In the genomic region with DNA sequence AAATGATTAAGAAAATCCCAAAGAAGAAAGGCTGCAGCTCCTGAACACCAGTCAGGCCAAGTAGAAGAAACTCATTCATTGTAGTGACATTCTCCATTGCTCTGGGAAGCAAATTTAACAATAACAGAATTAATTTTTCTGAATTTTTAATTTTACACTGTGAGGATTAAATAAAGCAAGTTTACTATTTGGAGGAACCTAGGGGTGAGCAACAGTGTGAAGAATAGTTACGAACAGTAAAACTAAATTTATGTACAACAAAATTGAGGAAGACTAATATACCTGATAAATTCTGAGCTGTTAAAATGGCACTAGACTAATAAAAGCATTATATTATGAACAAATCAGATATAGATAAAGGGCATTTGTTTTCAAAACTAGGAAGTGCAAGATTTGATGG, we compare ENCODE assay signal across 43 cellular contexts. TPM values are rescaled to one million over a fixed set of nuclear protein-coding genes. Genes with fewer than 3 reads are reported as not detected.
"Had no signal": no experiment of that assay in that cellular context is flagged by ENCODE, and none has a peak within 500 bp of the region (broad histone marks: within the 10 kb centered on the region; RNA-seq: fewer than 3 reads in every experiment).

A gene with protein sequence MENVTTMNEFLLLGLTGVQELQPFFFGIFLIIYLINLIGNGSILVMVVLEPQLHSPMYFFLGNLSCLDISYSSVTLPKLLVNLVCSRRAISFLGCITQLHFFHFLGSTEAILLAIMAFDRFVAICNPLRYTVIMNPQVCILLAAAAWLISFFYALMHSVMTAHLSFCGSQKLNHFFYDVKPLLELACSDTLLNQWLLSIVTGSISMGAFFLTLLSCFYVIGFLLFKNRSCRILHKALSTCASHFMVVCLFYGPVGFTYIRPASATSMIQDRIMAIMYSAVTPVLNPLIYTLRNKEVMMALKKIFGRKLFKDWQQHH (minus strand): TSS at position 101 of the 400 bp plus-strand sequence. CDS start 4 bp downstream, at position 97.

- H3K27ac Mint-ChIP-seq: activated naive CD4-positive, alpha-beta T cell treated with anti-CD3 and anti-CD28 coated beads for 36 hours; activated naive CD4-positive, alpha-beta T cell treated with anti-CD3 and anti-CD28 coated beads, Interleukin-2, amount 10 ng/mL, durations not matched to agents 7 days and 5 days; activated naive CD4-positive, alpha-beta T cell treated with anti-CD3 and anti-CD28 coated beads, Interleukin-2, amount 50 U/mL, for 24 hours; activated naive CD4-positive, alpha-beta T cell treated with anti-CD3 and anti-CD28 coated beads, Interleukin-2, amount 50 U/mL, for 72 hours; activated naive CD8-positive, alpha-beta T cell; activated naive CD8-positive, alpha-beta T cell treated with anti-CD3 and anti-CD28 coated beads for 36 hours; activated naive CD8-positive, alpha-beta T cell treated with anti-CD3 and anti-CD28 coated beads, Interleukin-2, amount 10 ng/mL, durations not matched to agents 7 days and 5 days; activated naive CD8-positive, alpha-beta T cell treated with anti-CD3 and anti-CD28 coated beads, Interleukin-2, amount 50 U/mL, for 24 hours; activated T-cell treated with anti-CD3 and anti-CD28 coated beads, Interleukin-2, amount 50 U/mL, for 24 hours; activated T-cell treated with anti-CD3 and anti-CD28 coated beads, Interleukin-2, amount 50 U/mL, for 72 hours; activated T-helper 1 cell treated with anti-CD3 and anti-CD28 coated beads, Interleukin-12 subunit alpha, Interleukin-12 subunit beta, Interleukin-2, Interleukin-4 antibody, amounts not matched to agents 30 ng/mL and 10 ng/mL and 1 ng/mL, durations not matched to agents 14 hours and 24 hours and 36 hours; activated T-helper 17 cell treated with anti-CD3 and anti-CD28 coated beads, Interleukin-2, amount 50 U/mL, for 72 hours; activated T-helper 2 cell treated with anti-CD3 and anti-CD28 coated beads, Interferon-gamma antibody, Interleukin-2, Interleukin-4, amounts not matched to agents 10 μg/mL and 5 μg/mL and 100 μg/mL, durations not matched to agents 14 hours and 24 hours and 36 hours; brain had no signal

- H3K4me3 ChIP-seq: adrenal gland, ascending aorta, body of pancreas, breast epithelium, cardiac muscle cell had no signal

- H3K9me3 ChIP-seq: adrenal gland, ascending aorta, body of pancreas had no signal

- H3K9me3 Mint-ChIP-seq: activated naive CD4-positive, alpha-beta T cell treated with anti-CD3 and anti-CD28 coated beads for 36 hours; activated naive CD4-positive, alpha-beta T cell treated with anti-CD3 and anti-CD28 coated beads, Interleukin-2, amount 10 ng/mL, durations not matched to agents 7 days and 5 days; activated naive CD4-positive, alpha-beta T cell treated with anti-CD3 and anti-CD28 coated beads, Interleukin-2, amount 50 U/mL, for 24 hours; activated naive CD4-positive, alpha-beta T cell treated with anti-CD3 and anti-CD28 coated beads, Interleukin-2, amount 50 U/mL, for 72 hours; activated naive CD8-positive, alpha-beta T cell treated with anti-CD3 and anti-CD28 coated beads for 36 hours; activated naive CD8-positive, alpha-beta T cell treated with anti-CD3 and anti-CD28 coated beads, Interleukin-2, amount 10 ng/mL, durations not matched to agents 7 days and 5 days; activated naive CD8-positive, alpha-beta T cell treated with anti-CD3 and anti-CD28 coated beads, Interleukin-2, amount 50 U/mL, for 24 hours; activated T-cell treated with anti-CD3 and anti-CD28 coated beads, Interleukin-2, amount 50 U/mL, for 24 hours; activated T-cell treated with anti-CD3 and anti-CD28 coated beads, Interleukin-2, amount 50 U/mL, for 4 hours; activated T-cell treated with anti-CD3 and anti-CD28 coated beads, Interleukin-2, amount 50 U/mL, for 72 hours; activated T-helper 1 cell treated with anti-CD3 and anti-CD28 coated beads, Interleukin-12 subunit alpha, Interleukin-12 subunit beta, Interleukin-2, Interleukin-4 antibody, amounts not matched to agents 30 ng/mL and 10 ng/mL and 1 ng/mL, durations not matched to agents 14 hours and 24 hours and 36 hours; activated T-helper 17 cell treated with anti-CD3 and anti-CD28 coated beads, Interleukin-2, amount 50 U/mL, for 72 hours; activated T-helper 2 cell treated with anti-CD3 and anti-CD28 coated beads, Interferon-gamma antibody, Interleukin-2, Interleukin-4, amounts not matched to agents 10 μg/mL and 5 μg/mL and 100 μg/mL, durations not matched to agents 14 hours and 24 hours and 36 hours; brain; central memory CD8-positive, alpha-beta T cell had no signal

- DNase-seq: activated effector memory CD4-positive, alpha-beta T cell treated with anti-CD3 and anti-CD28 coated beads, Interleukin-2, amount 50 U/mL, for 16 hours; activated effector memory CD4-positive, alpha-beta T cell treated with Interleukin-2 at 50 U/mL for 16 hours; activated gamma-delta T cell; activated gamma-delta T cell treated with Interleukin-2 at 50 U/mL for 16 hours; activated naive CD4-positive, alpha-beta T cell; activated naive CD4-positive, alpha-beta T cell treated with anti-CD3 and anti-CD28 coated beads for 36 hours; activated naive CD4-positive, alpha-beta T cell treated with anti-CD3 and anti-CD28 coated beads, Interleukin-2, amount 10 ng/mL, durations not matched to agents 7 days and 5 days; activated naive CD4-positive, alpha-beta T cell treated with anti-CD3 and anti-CD28 coated beads, Interleukin-2, amount 50 U/mL, for 16 hours; activated naive CD4-positive, alpha-beta T cell treated with Interleukin-2 at 50 U/mL for 16 hours; activated naive CD8-positive, alpha-beta T cell treated with anti-CD3 and anti-CD28 coated beads for 36 hours; activated naive CD8-positive, alpha-beta T cell treated with anti-CD3 and anti-CD28 coated beads, Interleukin-2, amount 10 ng/mL, durations not matched to agents 7 days and 5 days; activated naive CD8-positive, alpha-beta T cell treated with anti-CD3 and anti-CD28 coated beads, Interleukin-2, amount 50 U/mL, for 24 hours; activated T-cell treated with anti-CD3 and anti-CD28 coated beads, Interleukin-2, amount 50 U/mL, for 1 hour; activated T-cell treated with anti-CD3 and anti-CD28 coated beads, Interleukin-2, amount 50 U/mL, for 24 hours; activated T-cell treated with anti-CD3 and anti-CD28 coated beads, Interleukin-2, amount 50 U/mL, for 4 hours; activated T-cell treated with anti-CD3 and anti-CD28 coated beads, Interleukin-2, amount 50 U/mL, for 48 hours; activated T-cell treated with anti-CD3 and anti-CD28 coated beads, Interleukin-2, amount 50 U/mL, for 72 hours; adrenal gland; amniotic stem cell; amygdala; anterior cingulate cortex; aorta; body of pancreas; brain microvascular endothelial cell; caudate nucleus; central memory CD4-positive, alpha-beta T cell; cerebellar nuclear complex had no signal

- H3K36me3 Mint-ChIP-seq: activated naive CD4-positive, alpha-beta T cell treated with anti-CD3 and anti-CD28 coated beads, Interleukin-2, amount 10 ng/mL, durations not matched to agents 7 days and 5 days; activated naive CD4-positive, alpha-beta T cell treated with anti-CD3 and anti-CD28 coated beads, Interleukin-2, amount 50 U/mL, for 24 hours; activated naive CD4-positive, alpha-beta T cell treated with anti-CD3 and anti-CD28 coated beads, Interleukin-2, amount 50 U/mL, for 72 hours; activated naive CD8-positive, alpha-beta T cell; activated naive CD8-positive, alpha-beta T cell treated with anti-CD3 and anti-CD28 coated beads for 36 hours; activated naive CD8-positive, alpha-beta T cell treated with anti-CD3 and anti-CD28 coated beads, Interleukin-2, amount 10 ng/mL, durations not matched to agents 7 days and 5 days; brain had no signal

- H3K27ac ChIP-seq: adrenal gland, ascending aorta, body of pancreas, brain microvascular endothelial cell, breast epithelium, cardiac muscle cell had no signal

- H3K36me3 ChIP-seq: adrenal gland, ascending aorta, brain microvascular endothelial cell, breast epithelium, cardiac muscle cell had no signal

- H3K27me3 ChIP-seq: ascending aorta, body of pancreas, brain microvascular endothelial cell, breast epithelium, cardiac muscle cell had no signal

- ATAC-seq: activated naive CD4-positive, alpha-beta T cell treated with anti-CD3 and anti-CD28 coated beads, Interleukin-2, amount 50 U/mL, for 72 hours; activated naive CD8-positive, alpha-beta T cell treated with anti-CD3 and anti-CD28 coated beads, Interleukin-2, amount 50 U/mL, for 24 hours; activated T-cell treated with anti-CD3 and anti-CD28 coated beads, Interleukin-2, amount 50 U/mL, for 4 hours; activated T-cell treated with anti-CD3 and anti-CD28 coated beads, Interleukin-2, amount 50 U/mL, for 72 hours; activated T-helper 17 cell treated with anti-CD3 and anti-CD28 coated beads, Interleukin-2, amount 50 U/mL, for 72 hours; body of pancreas had no signal

- H3K4me1 Mint-ChIP-seq: activated naive CD4-positive, alpha-beta T cell treated with anti-CD3 and anti-CD28 coated beads, Interleukin-2, amount 10 ng/mL, durations not matched to agents 7 days and 5 days; activated naive CD4-positive, alpha-beta T cell treated with anti-CD3 and anti-CD28 coated beads, Interleukin-2, amount 50 U/mL, for 24 hours; activated naive CD8-positive, alpha-beta T cell treated with anti-CD3 and anti-CD28 coated beads for 36 hours; activated naive CD8-positive, alpha-beta T cell treated with anti-CD3 and anti-CD28 coated beads, Interleukin-2, amount 10 ng/mL, durations not matched to agents 7 days and 5 days; activated naive CD8-positive, alpha-beta T cell treated with anti-CD3 and anti-CD28 coated beads, Interleukin-2, amount 50 U/mL, for 24 hours; activated T-helper 17 cell treated with anti-CD3 and anti-CD28 coated beads, Interleukin-2, amount 50 U/mL, for 72 hours; brain; central memory CD8-positive, alpha-beta T cell had no signal

- H3K4me1 ChIP-seq: adrenal gland, ascending aorta, body of pancreas, breast epithelium had no signal

- H3K4me3 Mint-ChIP-seq: activated naive CD4-positive, alpha-beta T cell treated with anti-CD3 and anti-CD28 coated beads for 36 hours; activated naive CD4-positive, alpha-beta T cell treated with anti-CD3 and anti-CD28 coated beads, Interleukin-2, amount 10 ng/mL, durations not matched to agents 7 days and 5 days; activated naive CD4-positive, alpha-beta T cell treated with anti-CD3 and anti-CD28 coated beads, Interleukin-2, amount 50 U/mL, for 24 hours; activated naive CD8-positive, alpha-beta T cell; activated naive CD8-positive, alpha-beta T cell treated with anti-CD3 and anti-CD28 coated beads for 36 hours; activated naive CD8-positive, alpha-beta T cell treated with anti-CD3 and anti-CD28 coated beads, Interleukin-2, amount 10 ng/mL, durations not matched to agents 7 days and 5 days; activated naive CD8-positive, alpha-beta T cell treated with anti-CD3 and anti-CD28 coated beads, Interleukin-2, amount 50 U/mL, for 24 hours; activated T-cell treated with anti-CD3 and anti-CD28 coated beads, Interleukin-2, amount 50 U/mL, for 24 hours; activated T-cell treated with anti-CD3 and anti-CD28 coated beads, Interleukin-2, amount 50 U/mL, for 4 hours; activated T-cell treated with anti-CD3 and anti-CD28 coated beads, Interleukin-2, amount 50 U/mL, for 72 hours; activated T-helper 1 cell treated with anti-CD3 and anti-CD28 coated beads, Interleukin-12 subunit alpha, Interleukin-12 subunit beta, Interleukin-2, Interleukin-4 antibody, amounts not matched to agents 30 ng/mL and 10 ng/mL and 1 ng/mL, durations not matched to agents 14 hours and 24 hours and 36 hours; activated T-helper 17 cell treated with anti-CD3 and anti-CD28 coated beads, Interleukin-2, amount 50 U/mL, for 72 hours; brain; central memory CD8-positive, alpha-beta T cell had no signal

- FAIRE-seq: bronchial epithelial cell had no signal

RNA-seq across cellular contexts. Expression of the gene that starts here (rescaled TPM):
- total RNA-seq: activated naive CD4-positive, alpha-beta T cell treated with anti-CD3 and anti-CD28 coated beads for 36 hours; activated naive CD4-positive, alpha-beta T cell treated with anti-CD3 and anti-CD28 coated beads, Interleukin-2, amount 50 U/mL, for 72 hours; activated naive CD8-positive, alpha-beta T cell treated with anti-CD3 and anti-CD28 coated beads for 36 hours; activated naive CD8-positive, alpha-beta T cell treated with anti-CD3 and anti-CD28 coated beads, Interleukin-2, amount 10 ng/mL, durations not matched to agents 7 days and 5 days; activated T-cell treated with anti-CD3 and anti-CD28 coated beads, Interleukin-2, amount 50 U/mL, for 4 hours; activated T-cell treated with anti-CD3 and anti-CD28 coated beads, Interleukin-2, amount 50 U/mL, for 72 hours; activated T-helper 1 cell treated with anti-CD3 and anti-CD28 coated beads, Interleukin-12 subunit alpha, Interleukin-12 subunit beta, Interleukin-2, Interleukin-4 antibody, amounts not matched to agents 30 ng/mL and 10 ng/mL and 1 ng/mL, durations not matched to agents 14 hours and 24 hours and 36 hours; activated T-helper 17 cell treated with anti-CD3 and anti-CD28 coated beads, Interleukin-2, amount 50 U/mL, for 72 hours; activated T-helper 2 cell treated with anti-CD3 and anti-CD28 coated beads, Interferon-gamma antibody, Interleukin-2, Interleukin-4, amounts not matched to agents 10 μg/mL and 5 μg/mL and 100 μg/mL, durations not matched to agents 14 hours and 24 hours and 36 hours; adrenal gland; aorta; ascending aorta; body of pancreas; breast epithelium; bronchial epithelial cell; cardiac muscle cell; cardiac septum; cerebellum; chondrocyte had no signal
- polyA plus RNA-seq: adipose tissue, adrenal gland, aorta, cardiac muscle cell had no signal
